15 cellular contexts compared by ENCODE assay signal in genomic region chr13:98397221-98397620, GRCh38.
A peak's percentile ranks its signal among the peaks of the same experiment; 100 is the strongest.
DNase-seq lines count a peak whose midpoint lies in the region; ATAC-seq and TF ChIP-seq lines count a peak whose summit lies in the region.
"Had no signal": no experiment of that assay in that cellular context is flagged by ENCODE, and none has a peak within 500 bp of the region (broad histone marks: within the 10 kb centered on the region; RNA-seq: fewer than 3 reads in every experiment).

No MANE protein-coding gene starts in this region.

- BruUV-seq in PC-9 (replicated peaks; lab: Mats Ljungman, UMichigan), result no TSS peak

- H3K4me3 ChIP-seq in PC-9, result no peak overlapping the region
- no peak overlapping the region for H3K4me3 ChIP-seq in esophagus muscularis mucosa
- H3K4me3 ChIP-seq: coronary artery, SJCRH30 had no signal

- H3K27ac ChIP-seq in PC-9, result no peak overlapping the region
- no peak overlapping the region for H3K27ac ChIP-seq in esophagus muscularis mucosa (replicated peaks in 1 of 4)
- no peak overlapping the region for H3K27ac ChIP-seq in RWPE1
- H3K27ac ChIP-seq: coronary artery, SJCRH30 had no signal

- H3K79me2 ChIP-seq in PC-9 (ENCODE audit: low read depth), result no peaks in the 10 kb centered on the region

- H3K36me3 Mint-ChIP-seq in nephron progenitor cell (ENCODE audit: low read depth), result peaks cover 73% of the 10 kb centered on the region
- H3K36me3 Mint-ChIP-seq: CD8-positive, alpha-beta memory T cell had no signal

- H3K4me1 ChIP-seq in PC-9 (replicated peaks; ENCODE audit: insufficient read depth), result no peaks in the 10 kb centered on the region
- no peaks in the 10 kb centered on the region for H3K4me1 ChIP-seq in esophagus muscularis mucosa
- H3K4me1 ChIP-seq: SJCRH30 had no signal

- H3K27ac Mint-ChIP-seq in nephron progenitor cell, result peak overlapping the region; percentile 92
- H3K27ac Mint-ChIP-seq: CD8-positive, alpha-beta memory T cell had no signal

- POLR2A ChIA-PET in PC-9 (lab: Charles Lee; ENCODE audit: unreplicated experiment) (no interaction called here), RWPE1 (lab: Yijun Ruan, JAX; ENCODE audit: low non-redundant PET) (no interaction called here)

- no peak overlapping the region for H3K4me2 ChIP-seq in PC-9

- intact Hi-C loops in PC-9 (cut with micrococcal nuclease; ENCODE audit: unreplicated experiment) (no loop called here), esophagus muscularis mucosa (cut with DNase I) (no loop called here)

- H3K4me3 Mint-ChIP-seq in nephron progenitor cell, result no peak overlapping the region
- H3K4me3 Mint-ChIP-seq: CD8-positive, alpha-beta memory T cell had no signal

- H3K9me2 ChIP-seq in PC-9 (ENCODE audit: insufficient read depth), result no peaks in the 10 kb centered on the region

- H3K36me3 ChIP-seq in PC-9 (ENCODE audit: low read depth) (no peaks in the 10 kb centered on the region), esophagus muscularis mucosa (peaks cover 10 to 34% (median 25%) of the 10 kb centered on the region in 4 donors)
- H3K36me3 ChIP-seq: SJCRH30 had no signal

- H3K27me3 ChIP-seq in PC-9 (ENCODE audit: insufficient read depth, low read depth) (no peaks in the 10 kb centered on the region), esophagus muscularis mucosa (no peaks in the 10 kb centered on the region)
- H3K27me3 ChIP-seq: SJCRH30 had no signal

- no peaks in the 10 kb centered on the region for H4K20me1 ChIP-seq in PC-9 (ENCODE audit: insufficient read depth)

- TF ChIP-seq CTCF in PC-9 (conservative IDR thresholded peaks at IDR 0.05), result peak; percentile 32; the same call in 1 of the 2 replicates
- peak; percentile 40 for TF ChIP-seq CTCF in esophagus muscularis mucosa (IDR thresholded peaks at IDR 0.05)
- TF ChIP-seq CTCF in nephron progenitor cell (IDR thresholded peaks at IDR 0.05), result no peak
- TF ChIP-seq CTCF in RWPE1 (conservative IDR thresholded peaks at IDR 0.05; ENCODE audit: low read depth), result no peak

- TF ChIP-seq EP300 in esophagus muscularis mucosa (IDR thresholded peaks at IDR 0.05), result no peak

- CTCF ChIA-PET in PC-9 (lab: Charles Lee), result no interaction called here
- CTCF ChIA-PET in RWPE1 (lab: Yijun Ruan, JAX), result no interaction called here

- TF ChIP-seq POLR2A in esophagus muscularis mucosa (IDR thresholded peaks at IDR 0.05; ENCODE audit: low read depth), result no peak

- WGBS in esophagus muscularis mucosa, result 93% methylated on average over 1 of the region's 1 CpG

- H2AFZ ChIP-seq in PC-9, result no peak overlapping the region

- H3K9me3 Mint-ChIP-seq in nephron progenitor cell, result no peaks in the 10 kb centered on the region
- H3K9me3 Mint-ChIP-seq: CD8-positive, alpha-beta memory T cell had no signal

- ATAC-seq in HG02678 (IDR thresholded peaks at IDR 0.05; ENCODE audit: unreplicated experiment), result no peak

- H3K27me3 Mint-ChIP-seq in nephron progenitor cell (ENCODE audit: low read depth, poor library complexity), result no peaks in the 10 kb centered on the region

- H3F3A ChIP-seq in PC-9 (ENCODE audit: insufficient read depth, low read depth), result peaks cover 7% of the 10 kb centered on the region; the same call in 1 of the 2 replicates

- H3K4me1 Mint-ChIP-seq in nephron progenitor cell, result peaks cover 40% of the 10 kb centered on the region
- H3K4me1 Mint-ChIP-seq: CD8-positive, alpha-beta memory T cell had no signal

- DNase-seq in Ammon's horn (ENCODE audit: low spot score) (peak; percentile 15), PC-9 (no peak), esophagus muscularis mucosa (ENCODE audit: extremely low spot score) (no peak), nephron progenitor cell (no peak), RWPE1 (ENCODE audit: low spot score) (no peak), NCI-H774 (lab: John Stamatoyannopoulos, UW) (no peak)
- no peak for DNase-seq in stimulated activated CD4-positive, alpha-beta T cell treated with anti-CD3 and anti-CD28 coated beads, Interleukin-2, amount 100 ng/mL, for 24 hours
- DNase-seq: activated CD4-positive, alpha-beta T cell treated with anti-CD3 and anti-CD28 coated beads for 1 hour; CD8-positive, alpha-beta memory T cell; HCEC 1CT; hippocampal formation; midbrain had no signal

- no peaks in the 10 kb centered on the region for H3K9me3 ChIP-seq in PC-9 (ENCODE audit: insufficient read depth, low read depth)
- H3K9me3 ChIP-seq in esophagus muscularis mucosa, result no peaks in the 10 kb centered on the region
- H3K9me3 ChIP-seq: SJCRH30 had no signal

Comparison
In these comparisons a context has a peak if more than half of its experiments do, and no peak if none do; other contexts are left out.
1. CTCF ChIP-seq: peak in PC-9 (single experiment) and esophagus muscularis mucosa (3 of 3); none in nephron progenitor cell (single experiment) and RWPE1 (single experiment).